Comparison of ENCODE assay signal across 1 cellular context in genomic region chr19:3691372-3691716, GRCh38.
TF ChIP-seq lines count a peak whose summit lies in the region.

No MANE protein-coding gene starts in this region.

TF ChIP-seq in K562, 482 proteins besides CTCF, POLR2A, EP300 and RAD21:
- no peak for TF ChIP-seq RBM39 (optimal IDR thresholded peaks at IDR 0.05; ENCODE audit: low read depth, low read length)
- peak; percentile 65; the same call in 1 of the 2 replicates for TF ChIP-seq ZBTB33 (CRISPR knock-in tag; IDR thresholded peaks at IDR 0.05)
- TF ChIP-seq CHD7 (IDR thresholded peaks at IDR 0.05; ENCODE audit: low read depth, low read length): no peak
- no peak for TF ChIP-seq MLLT1 (IDR thresholded peaks at IDR 0.05)
- TF ChIP-seq ZBTB2 (IDR thresholded peaks at IDR 0.05): no peak
- TF ChIP-seq NR2C2 (CRISPR knock-in tag; IDR thresholded peaks at IDR 0.05): no peak
- TF ChIP-seq NR2C2 (tag; IDR thresholded peaks at IDR 0.05): no peak
- TF ChIP-seq RBBP5 (IDR thresholded peaks at IDR 0.05; ENCODE audit: borderline replicate concordance, insufficient read depth, low read length, poor library complexity, severe bottlenecking): peak; percentile 13
- TF ChIP-seq HEY1 (CRISPR knock-in tag; IDR thresholded peaks at IDR 0.05; ENCODE audit: borderline replicate concordance): no peak
- TF ChIP-seq MBD1 (CRISPR knock-in tag; IDR thresholded peaks at IDR 0.05): no peak
- TF ChIP-seq ZNF146 (CRISPR knock-in tag; IDR thresholded peaks at IDR 0.05; ENCODE audit: unreplicated experiment): no peak
- no peak for TF ChIP-seq ZNF668 (CRISPR knock-in tag; IDR thresholded peaks at IDR 0.05)
- no peak for TF ChIP-seq ZNF639 (CRISPR knock-in tag; conservative IDR thresholded peaks at IDR 0.05 in 1 of 2, IDR thresholded peaks at IDR 0.05 in 1 of 2)
- no peak for TF ChIP-seq ZNF347 (CRISPR knock-in tag; IDR thresholded peaks at IDR 0.05; ENCODE audit: low read depth)
